Comparison of ENCODE assay signal across 8 cellular contexts in genomic region chr18:79246309-79247108, GRCh38.
DNase-seq lines count a peak whose midpoint lies in the region; ATAC-seq, FAIRE-seq and TF ChIP-seq lines count a peak whose summit lies in the region.

No MANE protein-coding gene starts in this region.

- H3K9me3 ChIP-seq in mammary epithelial cell (replicated peaks; ENCODE audit: insufficient read depth, low read length) (no peaks in the 10 kb centered on the region), kidney (ENCODE audit: control insufficient read depth in 1 of 2, low read length in 2 of 2) (no peaks in the 10 kb centered on the region)

- dilution Hi-C loops in mammary epithelial cell (cut with HindIII; ENCODE audit: low sequenced_read_pairs) = no loop called here

- H3K36me3 ChIP-seq in mammary epithelial cell (ENCODE audit: insufficient read depth, low read length) = no peaks in the 10 kb centered on the region
- H3K36me3 ChIP-seq in kidney (ENCODE audit: control insufficient read depth in 1 of 2, insufficient read depth in 2 of 2, low read length in 2 of 2) = no peaks in the 10 kb centered on the region

- in situ Hi-C loops in mammary epithelial cell (cut with MboI; ENCODE audit: low sequenced_read_pairs in 2 of 2) = loop anchor here in 1 of 2 donors (25.0 kb wide), 1 partner anchor 259 kb away; the partner anchor contains the start of gene SALL3

- DNase-seq in A172 (ENCODE audit: low spot score) (peak; percentile 80), NCI-H2171 (lab: John Stamatoyannopoulos, UW) (peak; percentile 54), mammary epithelial cell (peak; percentile 78), kidney (peak; percentile 82)
- peak; percentile 10 to 52 (median 31) for DNase-seq in activated CD4-positive, CD25-positive, alpha-beta regulatory T cell (lab: John Stamatoyannopoulos, UW)
- DNase-seq in stimulated activated CD4-positive, alpha-beta T cell treated with anti-CD3 and anti-CD28 coated beads, Interleukin-2, amount 100 ng/mL, for 24 hours = peak; percentile 76 to 79

- H3K4me1 ChIP-seq in mammary epithelial cell (ENCODE audit: insufficient read depth, low read length) = peaks cover 7% of the 10 kb centered on the region
- H3K4me1 ChIP-seq in kidney (ENCODE audit: control insufficient read depth in 1 of 2, insufficient read depth in 1 of 2, low read depth in 1 of 2, low read length in 2 of 2) = peaks cover 0 to 5% of the 10 kb centered on the region in 2 donors

- TF ChIP-seq CTCF in mammary epithelial cell (conservative IDR thresholded peaks at IDR 0.05 in 1 of 2, IDR thresholded peaks at IDR 0.05 in 1 of 2; ENCODE audit: extremely low read depth in 1 of 2, insufficient read depth in 1 of 2, low read depth in 1 of 2, low read length in 2 of 2) = peak; percentile 86 to 99
- peak; percentile 77 for TF ChIP-seq CTCF in kidney (IDR thresholded peaks at IDR 0.05; ENCODE audit: borderline replicate concordance, extremely low read depth, insufficient read depth)

- peak overlapping the region; percentile 48 for H3K9ac ChIP-seq in mammary epithelial cell (ENCODE audit: insufficient read depth, low read length)
- H3K9ac ChIP-seq in kidney (ENCODE audit: low read length in 2 of 2) = no peak overlapping the region

- peak overlapping the region; percentile 72 for H2AFZ ChIP-seq in mammary epithelial cell (ENCODE audit: low read depth, low read length)

- H3K27ac ChIP-seq in mammary epithelial cell (ENCODE audit: insufficient read depth, low read depth, low read length) = peak overlapping the region; percentile 27
- no peak overlapping the region for H3K27ac ChIP-seq in kidney (ENCODE audit: low read depth in 2 of 2, low read length in 2 of 2)

- intact Hi-C loops in mammary epithelial cell (cut with micrococcal nuclease) = loop anchor here (1.0 to 10.0 kb wide), 4 partner anchors 46 to 1342 kb away; partner anchors contain the start of gene ATP9B
- intact Hi-C loops in kidney (cut with DNase I) = no loop called here

- CTCF ChIA-PET in mammary epithelial cell (lab: Charles Lee; ENCODE audit: low non-redundant PET) = no interaction called here

- ATAC-seq in GM18511 (IDR thresholded peaks at IDR 0.05; ENCODE audit: unreplicated experiment) (peak; percentile 94), HG02981 (IDR thresholded peaks at IDR 0.05; ENCODE audit: unreplicated experiment) (peak; percentile 97)

- TSS peak; percentile 37 for BruUV-seq in mammary epithelial cell (replicated peaks; lab: Mats Ljungman, UMichigan)

- H3K4me2 ChIP-seq in mammary epithelial cell (ENCODE audit: insufficient read depth, low read depth, low read length) = peak overlapping the region; percentile 72

- no peak for FAIRE-seq in kidney (lab: Jason Lieb, UNC)

- H3K27me3 ChIP-seq in mammary epithelial cell (ENCODE audit: insufficient read depth, low read length) = no peaks in the 10 kb centered on the region

- WGBS in mammary epithelial cell (ENCODE audit: low coverage, missing lambda C conversion rate) = 31% methylated on average over 14 of the region's 31 CpGs

- H3K4me3 ChIP-seq in mammary epithelial cell (replicated peaks in 1 of 3; ENCODE audit: insufficient read depth in 1 of 3, low read depth in 2 of 3, low read length in 3 of 3) (peak overlapping the region in 1 of 3 experiments; percentile 12), kidney (ENCODE audit: low read length in 2 of 2) (no peak overlapping the region)

- no peaks in the 10 kb centered on the region for H3K79me2 ChIP-seq in mammary epithelial cell (ENCODE audit: insufficient read depth, low read length)

- no peaks in the 10 kb centered on the region for H4K20me1 ChIP-seq in mammary epithelial cell (ENCODE audit: insufficient read depth, low read length)

Comparison
In these comparisons a context has a peak if more than half of its experiments do, and no peak if none do; other contexts are left out.
1. DNase-seq: peak in every context shown above with its lines; median percentile 82 in kidney; 80 in A172; 78 in mammary epithelial cell; 78 in stimulated activated CD4-positive, alpha-beta T cell treated with anti-CD3 and anti-CD28 coated beads, Interleukin-2, amount 100 ng/mL, for 24 hours; 54 in NCI-H2171; 31 in activated CD4-positive, CD25-positive, alpha-beta regulatory T cell.